ENCODE assay signal across 22 cellular contexts in genomic region chr10:124476043-124476725, GRCh38. TPM values are rescaled to one million over a fixed set of nuclear protein-coding genes. Genes with fewer than 3 reads are reported as not detected.
"Had no signal": no experiment of that assay in that cellular context is flagged by ENCODE, and none has a peak within 500 bp of the region (broad histone marks: within the 10 kb centered on the region; RNA-seq: fewer than 3 reads in every experiment).

No MANE protein-coding gene starts in this region.

- H3K36me3 ChIP-seq: neutrophil, right atrium auricular region had no signal

- ATAC-seq: activated CD8-positive, alpha-beta T cell treated with anti-CD3 and anti-CD28 coated beads, Interleukin-2, amount 10 ng/mL, durations not matched to agents 7 days and 5 days; activated T-cell treated with anti-CD3 and anti-CD28 coated beads, Interleukin-2, amount 50 U/mL, for 72 hours; naive thymus-derived CD8-positive, alpha-beta T cell; stimulated activated naive CD8-positive, alpha-beta T cell treated with anti-CD3 and anti-CD28 coated beads, Interleukin-15, Interleukin-2, amounts not matched to agents 100 U/mL and 50 U/mL, for 24 hours had no signal

- H3K27ac ChIP-seq: esophagus muscularis mucosa, neutrophil, right atrium auricular region, skin epidermis had no signal

- H3K27me3 ChIP-seq: esophagus muscularis mucosa, neutrophil, right atrium auricular region had no signal

- H3K9me3 Mint-ChIP-seq: activated CD4-positive, alpha-beta T cell treated with anti-CD3 and anti-CD28 coated beads, Interleukin-2, amount 10 ng/mL, durations not matched to agents 24 days and 14 days; activated T-cell treated with anti-CD3 and anti-CD28 coated beads, Interleukin-2, amount 50 U/mL, for 72 hours; naive thymus-derived CD8-positive, alpha-beta T cell had no signal

- H3K9me3 ChIP-seq: esophagus muscularis mucosa, neutrophil, right atrium auricular region had no signal

- H3K27me3 Mint-ChIP-seq: activated CD4-positive, alpha-beta T cell treated with anti-CD3 and anti-CD28 coated beads, Interleukin-2, amount 10 ng/mL, durations not matched to agents 24 days and 14 days; activated naive CD8-positive, alpha-beta T cell; naive thymus-derived CD8-positive, alpha-beta T cell had no signal

- DNase-seq: activated CD4-positive, alpha-beta T cell treated with anti-CD3 and anti-CD28 coated beads, Interleukin-2, amount 10 ng/mL, durations not matched to agents 24 days and 14 days; activated CD4-positive, CD25-positive, alpha-beta regulatory T cell; activated CD8-positive, alpha-beta memory T cell treated with anti-CD3 and anti-CD28 coated beads, Interleukin-2, amount 50 U/mL, for 4 hours; activated CD8-positive, alpha-beta T cell treated with anti-CD3 and anti-CD28 coated beads, Interleukin-2, amount 10 ng/mL, durations not matched to agents 7 days and 5 days; activated gamma-delta T cell; activated T-cell treated with anti-CD3 and anti-CD28 coated beads, Interleukin-2, amount 50 U/mL, for 72 hours; amniotic stem cell; caudate nucleus; glutamatergic neuron; mammary epithelial cell; naive thymus-derived CD8-positive, alpha-beta T cell; stimulated activated CD4-positive, alpha-beta T cell treated with anti-CD3 and anti-CD28 coated beads, Interleukin-4, amount 100 ng/mL, for 4 hours; stimulated activated CD8-positive, alpha-beta memory T cell treated with anti-CD3 and anti-CD28 coated beads, Interleukin-4, amount 100 ng/mL, for 48 hours; stimulated activated naive CD8-positive, alpha-beta T cell treated with anti-CD3 and anti-CD28 coated beads, Interleukin-15, Interleukin-2, amounts not matched to agents 100 U/mL and 50 U/mL, for 24 hours; SW 1271 had no signal

- H3K4me3 Mint-ChIP-seq: activated CD4-positive, alpha-beta T cell treated with anti-CD3 and anti-CD28 coated beads, Interleukin-2, amount 10 ng/mL, durations not matched to agents 24 days and 14 days; activated CD8-positive, alpha-beta T cell treated with anti-CD3 and anti-CD28 coated beads, Interleukin-2, amount 10 ng/mL, durations not matched to agents 7 days and 5 days; activated naive CD8-positive, alpha-beta T cell; activated T-cell treated with anti-CD3 and anti-CD28 coated beads, Interleukin-2, amount 50 U/mL, for 72 hours; naive thymus-derived CD8-positive, alpha-beta T cell had no signal

- H3K27ac Mint-ChIP-seq: activated CD4-positive, alpha-beta T cell treated with anti-CD3 and anti-CD28 coated beads, Interleukin-2, amount 10 ng/mL, durations not matched to agents 24 days and 14 days; activated CD8-positive, alpha-beta T cell treated with anti-CD3 and anti-CD28 coated beads, Interleukin-2, amount 10 ng/mL, durations not matched to agents 7 days and 5 days; activated naive CD8-positive, alpha-beta T cell; activated T-cell treated with anti-CD3 and anti-CD28 coated beads, Interleukin-2, amount 50 U/mL, for 72 hours had no signal

- H3K4me1 ChIP-seq: esophagus muscularis mucosa, right atrium auricular region had no signal

- H3K36me3 Mint-ChIP-seq: activated naive CD8-positive, alpha-beta T cell had no signal

- H3K4me3 ChIP-seq: esophagus muscularis mucosa, right atrium auricular region, skin epidermis had no signal

RNA-seq across cellular contexts. Expression of gene NKX1-2, which starts 26.3 kb away (rescaled TPM):
- total RNA-seq: activated CD4-positive, alpha-beta T cell treated with anti-CD3 and anti-CD28 coated beads, Interleukin-2, amount 10 ng/mL, durations not matched to agents 24 days and 14 days; activated CD8-positive, alpha-beta T cell treated with anti-CD3 and anti-CD28 coated beads, Interleukin-2, amount 10 ng/mL, durations not matched to agents 7 days and 5 days; activated T-cell treated with anti-CD3 and anti-CD28 coated beads, Interleukin-2, amount 50 U/mL, for 72 hours; esophagus muscularis mucosa; naive thymus-derived CD8-positive, alpha-beta T cell; right atrium auricular region; T-helper 2 cell treated with Interferon-gamma antibody and Interleukin-4, amounts not matched to agents 100 ng/mL and 5 ng/mL, for 36 hours; ureter had no signal
- polyA plus RNA-seq: naive thymus-derived CD8-positive, alpha-beta T cell had no signal
